Comparison of ENCODE assay signal across 1 cellular context in genomic region chr1:109790735-109791494, GRCh38.
TF ChIP-seq lines count a peak whose summit lies in the region.

No MANE protein-coding gene starts in this region.

TF ChIP-seq in K562, 482 proteins besides CTCF, POLR2A, EP300 and RAD21 (continued from another document and continues in another):
- TF ChIP-seq ZHX1 (conservative IDR thresholded peaks at IDR 0.05; ENCODE audit: low read length) (no peak), TAF1 (IDR thresholded peaks at IDR 0.05; ENCODE audit: control insufficient read depth, extremely low read depth, insufficient read depth, low read length, severe bottlenecking) (no peak), SAFB (IDR thresholded peaks at IDR 0.05; ENCODE audit: borderline replicate concordance, low read depth, low read length) (no peak), ZBTB11 (CRISPR knock-in tag; IDR thresholded peaks at IDR 0.05) (0 out of 6 replicates have a peak, but pooled peaks of 1 of the 3 experiments have one; percentile 11), E2F3 (CRISPR knock-in tag; IDR thresholded peaks at IDR 0.05) (no peak), ZNF347 (CRISPR knock-in tag; IDR thresholded peaks at IDR 0.05; ENCODE audit: low read depth) (no peak), RBM34 (IDR thresholded peaks at IDR 0.05; ENCODE audit: borderline replicate concordance, insufficient read depth, low read length) (no peak), ZNF436 (CRISPR knock-in tag; IDR thresholded peaks at IDR 0.05) (no peak), GABPB2 (CRISPR knock-in tag; conservative IDR thresholded peaks at IDR 0.05) (no peak), TCFL5 (CRISPR knock-in tag; conservative IDR thresholded peaks at IDR 0.05) (no peak), PATZ1 (CRISPR knock-in tag; IDR thresholded peaks at IDR 0.05; ENCODE audit: borderline replicate concordance) (no peak), CBFA2T2 (conservative IDR thresholded peaks at IDR 0.05) (no peak), HOXB6 (CRISPR knock-in tag; IDR thresholded peaks at IDR 0.05; ENCODE audit: borderline replicate concordance) (no peak), RBM15 (IDR thresholded peaks at IDR 0.05; ENCODE audit: insufficient read depth, low read length) (no peak), ZNF311 (CRISPR knock-in tag; IDR thresholded peaks at IDR 0.05) (no peak; the same call in none of the 2 replicates), ZNF280B (CRISPR knock-in tag; IDR thresholded peaks at IDR 0.05) (no peak), BDP1 (IDR thresholded peaks at IDR 0.05; ENCODE audit: insufficient read depth, insufficient read length) (no peak), PRMT5 (CRISPR knock-in tag; IDR thresholded peaks at IDR 0.05) (no peak), ZBTB26 (CRISPR knock-in tag; IDR thresholded peaks at IDR 0.05) (no peak), FOSL1 (tag; conservative IDR thresholded peaks at IDR 0.05) (peak; percentile 83), RAD51 (IDR thresholded peaks at IDR 0.05; ENCODE audit: borderline replicate concordance, low read depth) (no peak), ZNF175 (CRISPR knock-in tag; IDR thresholded peaks at IDR 0.05; ENCODE audit: low read depth) (no peak), ZNF274 (IDR thresholded peaks at IDR 0.05; ENCODE audit: borderline replicate concordance, low read depth, low read length) (no peak), IRF1 (CRISPR knock-in tag; IDR thresholded peaks at IDR 0.05; ENCODE audit: borderline replicate concordance) (no peak), NELFE (IDR thresholded peaks at IDR 0.05; ENCODE audit: insufficient read depth, insufficient read length) (no peak), HDGF (IDR thresholded peaks at IDR 0.05) (no peak), HMG20A (CRISPR knock-in tag; conservative IDR thresholded peaks at IDR 0.05) (no peak), PHB2 (IDR thresholded peaks at IDR 0.05; ENCODE audit: low read depth) (no peak), EZH2 (IDR thresholded peaks at IDR 0.05; ENCODE audit: borderline replicate concordance, low read depth, low read length) (no peak), TGIF2 (CRISPR knock-in tag; IDR thresholded peaks at IDR 0.05) (no peak), ZBED1 (IDR thresholded peaks at IDR 0.05) (no peak; the same call in 1 of the 2 replicates), NEUROD1 (IDR thresholded peaks at IDR 0.05; ENCODE audit: borderline replicate concordance, low read depth, low read length, partially characterized antibody) (no peak), SP2 (IDR thresholded peaks at IDR 0.05; ENCODE audit: extremely low read depth, low read depth, low read length, poor library complexity, severe bottlenecking) (no peak), ZNF76 (CRISPR knock-in tag; IDR thresholded peaks at IDR 0.05; ENCODE audit: borderline replicate concordance) (no peak), CBX3 (IDR thresholded peaks at IDR 0.05; ENCODE audit: borderline replicate concordance in 1 of 2, low read length in 2 of 2) (no peak), OTX1 (CRISPR knock-in tag; IDR thresholded peaks at IDR 0.05) (no peak), ELK3 (CRISPR knock-in tag; IDR thresholded peaks at IDR 0.05) (no peak), ZNF584 (CRISPR knock-in tag; IDR thresholded peaks at IDR 0.05; ENCODE audit: low read depth) (no peak), RBBP5 (IDR thresholded peaks at IDR 0.05; ENCODE audit: borderline replicate concordance, insufficient read depth, low read length, poor library complexity, severe bottlenecking) (no peak), THAP7 (CRISPR knock-in tag; IDR thresholded peaks at IDR 0.05) (no peak), NBN (IDR thresholded peaks at IDR 0.05; ENCODE audit: low read depth) (no peak), YBX1 (IDR thresholded peaks at IDR 0.05) (no peak), MEIS2 (IDR thresholded peaks at IDR 0.05; ENCODE audit: partially characterized antibody) (peak; percentile 28), VEZF1 (CRISPR knock-in tag; IDR thresholded peaks at IDR 0.05) (no peak), MLLT1 (IDR thresholded peaks at IDR 0.05) (peak in 1 of 2 experiments; percentile 32; a peak in 1 of 4 replicates)
